ENCODE assay signal across 8 cellular contexts in the genomic region with DNA sequence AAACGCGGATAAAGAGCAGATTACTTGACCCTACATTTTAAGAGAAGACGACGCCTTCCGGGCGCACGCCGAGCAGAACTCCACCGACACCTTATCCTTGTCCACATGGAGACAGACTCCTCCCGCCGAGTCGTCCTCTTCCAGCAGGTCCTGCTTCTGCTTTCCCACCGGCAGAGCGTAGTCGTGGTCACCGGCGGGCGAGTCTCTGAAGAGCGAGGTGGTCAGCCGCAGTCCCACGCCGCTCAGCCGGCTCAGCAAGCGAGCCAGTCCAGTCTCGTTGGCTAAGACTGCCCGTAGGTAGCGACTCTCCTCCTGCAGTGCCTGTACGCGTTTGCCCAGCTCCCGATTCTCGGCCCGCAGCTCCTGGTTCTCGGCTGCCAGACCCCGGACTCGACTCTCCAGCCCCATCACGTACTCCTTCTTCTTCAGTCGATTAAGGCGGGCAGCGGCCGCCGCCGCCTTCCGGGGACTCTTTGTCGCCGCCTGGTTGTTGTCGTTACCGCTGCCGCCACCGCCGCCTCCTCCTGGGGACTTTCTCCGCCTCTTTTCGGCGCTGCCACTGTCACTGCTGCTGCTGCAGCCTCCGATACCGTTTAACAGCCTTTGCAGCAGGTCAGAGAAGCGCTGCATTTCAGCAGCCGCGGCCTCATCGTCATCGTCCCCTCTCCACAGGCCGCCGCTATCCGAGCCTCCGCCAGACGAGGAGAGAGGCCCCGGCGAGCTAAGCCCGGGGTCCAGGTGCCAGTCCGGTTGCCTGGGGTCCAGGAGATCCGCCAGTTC.
DNase-seq lines count a peak whose midpoint lies in the region; ATAC-seq and TF ChIP-seq lines count a peak whose summit lies in the region.

No MANE protein-coding gene starts in this region.

- peak overlapping the region; percentile 83 for H3K4me3 ChIP-seq in AG04449 (ENCODE audit: low read depth, low read length)

- CTCF ChIA-PET in AG04449 (lab: Yijun Ruan, JAX) = interaction anchor here (0.7 to 2.8 kb wide), 6 partner anchors 10 to 191 kb away, joined by 3 to 10 read pairs (median 4); partner anchors contain the start of genes CCDC83 and SYTL2

- ATAC-seq in GM18517 (IDR thresholded peaks at IDR 0.05; ENCODE audit: unreplicated experiment) (peak; percentile 63), HG02981 (IDR thresholded peaks at IDR 0.05; ENCODE audit: unreplicated experiment) (peak; percentile 70)

- peak; percentile 47 for TF ChIP-seq CTCF in AG04449 (IDR thresholded peaks at IDR 0.05; ENCODE audit: insufficient read depth, low read length, missing control alignments)

- no peak for DNase-seq in AG04449 (ENCODE audit: low read depth, low spot score)
- DNase-seq in NCI-H2107 treated with DMSO at 0.1 percent for 48 hours (lab: John Stamatoyannopoulos, UW; ENCODE audit: unreplicated experiment) = peak; percentile 58
- peak; percentile 81 for DNase-seq in activated CD4-positive, CD25-positive, alpha-beta regulatory T cell treated with anti-CD3 and anti-CD28 coated beads, Interleukin-2, amount 50 U/mL, for 16 hours (ENCODE audit: low read depth, low spot score)
- DNase-seq in central memory CD4-positive, alpha-beta T cell = peak; percentile 90
- DNase-seq in kidney tubule cell (ENCODE audit: low spot score) = peak; percentile 76
- peak; percentile 76 to 85 for DNase-seq in stimulated activated CD4-positive, alpha-beta T cell treated with anti-CD3 and anti-CD28 coated beads, Interleukin-1b, Interleukin-23, amount 100 ng/mL, for 4 hours (ENCODE audit: low read depth in 2 of 2)

- POLR2A ChIA-PET in AG04449 (lab: Yijun Ruan, JAX) = interaction anchor here (0.6 to 1.4 kb wide), 5 partner anchors 14 to 412 kb away, joined by 3 to 4 read pairs (median 4); partner anchors contain the start of genes CCDC89 and TMEM126B
